8 cellular contexts compared by ENCODE assay signal in the genomic region with DNA sequence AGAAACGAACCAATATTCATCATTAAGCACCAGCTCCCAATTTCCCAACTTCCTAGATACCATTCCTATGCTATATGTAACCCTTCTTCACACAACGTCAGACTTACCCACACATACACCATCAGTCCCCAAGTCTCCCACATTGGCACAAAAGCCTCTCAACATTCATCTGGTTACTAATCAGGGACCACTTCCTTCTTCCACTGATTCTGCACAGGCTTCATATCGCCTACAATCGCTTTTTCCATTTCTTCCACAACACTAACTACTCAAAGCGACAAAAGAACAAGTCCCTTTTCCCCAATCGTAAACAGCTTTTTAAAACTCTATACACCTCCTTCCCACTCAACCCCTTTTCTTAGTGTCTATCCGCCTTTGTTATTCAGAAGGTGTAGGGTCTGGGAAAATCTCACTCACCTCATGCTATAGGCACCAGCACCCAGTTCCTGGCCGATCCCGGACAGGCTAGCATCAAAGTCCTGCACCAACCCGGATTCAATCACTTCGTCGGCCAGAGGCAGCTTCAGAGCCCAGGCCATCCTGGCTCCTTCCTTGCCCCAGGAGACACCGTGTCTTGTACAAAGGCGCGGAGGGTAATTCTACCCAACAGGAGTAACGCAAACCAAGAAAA. TPM values are rescaled to one million over a fixed set of nuclear protein-coding genes. Genes with fewer than 3 reads are reported as not detected.
A peak's percentile ranks its signal among the peaks of the same experiment; 100 is the strongest.
DNase-seq lines count a peak whose midpoint lies in the region; ATAC-seq and TF ChIP-seq lines count a peak whose summit lies in the region.

No MANE protein-coding gene starts in this region.

- peak overlapping the region; percentile 95 for H3K9ac ChIP-seq in Karpas-422 (ENCODE audit: low read length)

- H3K27ac ChIP-seq in Karpas-422 (ENCODE audit: low read length) = peak overlapping the region; percentile 59
- peak overlapping the region; percentile 99 to 100 for H3K27ac ChIP-seq in testis

- DNase-seq in AG04449 (ENCODE audit: low read depth, low spot score) = no peak
- DNase-seq in Karpas-422 = peak; percentile 62
- peak; percentile 50 for DNase-seq in astrocyte of the hippocampus (ENCODE audit: low read depth, low spot score)
- DNase-seq in iris pigment epithelial cell (ENCODE audit: low read depth) = peak; percentile 42
- peak; percentile 48 for DNase-seq in testis
- no peak for DNase-seq in epidermal melanocyte (ENCODE audit: insufficient read length, low spot score)

- TF ChIP-seq POLR2A in testis (IDR thresholded peaks at IDR 0.05) = no peak

- H3K27me3 ChIP-seq in Karpas-422 (ENCODE audit: low read length) (no peaks in the 10 kb centered on the region), testis (no peaks in the 10 kb centered on the region)

- no peaks in the 10 kb centered on the region for H3K9me3 ChIP-seq in Karpas-422 (ENCODE audit: low read length)
- H3K9me3 ChIP-seq in testis = no peaks in the 10 kb centered on the region

- peaks cover 4% of the 10 kb centered on the region; the same call in 1 of the 2 replicates for H4K20me1 ChIP-seq in Karpas-422 (ENCODE audit: insufficient read depth, low read depth, low read length)

- WGBS in testis, 2 donors = 1% methylated on average over 16 of the region's 16 CpGs

- H3K79me2 ChIP-seq in Karpas-422 (ENCODE audit: low read length) = peaks cover 58% of the 10 kb centered on the region

- H2AFZ ChIP-seq in Karpas-422 (ENCODE audit: low read length) = peak overlapping the region; percentile 82; the same call in 1 of the 2 replicates

- H3K4me1 ChIP-seq in Karpas-422 (ENCODE audit: low read length) (peaks cover 14% of the 10 kb centered on the region), testis (peaks cover 15% of the 10 kb centered on the region)

- intact Hi-C loops in testis (cut with DNase I; ENCODE audit: low total_unique reads) = no loop called here

- POLR2A ChIA-PET in AG04449 (lab: Yijun Ruan, JAX) = no interaction called here

- H3K36me3 ChIP-seq in Karpas-422 (ENCODE audit: insufficient read depth, low read length) (no peaks in the 10 kb centered on the region), testis (ENCODE audit: low read depth, missing control alignments) (no peaks in the 10 kb centered on the region)

- no peak for TF ChIP-seq CTCF in AG04449 (IDR thresholded peaks at IDR 0.05; ENCODE audit: insufficient read depth, low read length, missing control alignments)
- no peak for TF ChIP-seq CTCF in testis (IDR thresholded peaks at IDR 0.05)

- peak overlapping the region; percentile 92 for H3K4me2 ChIP-seq in Karpas-422 (ENCODE audit: low read depth, low read length, poor library complexity, severe bottlenecking)

- no peaks in the 10 kb centered on the region for H3K9me2 ChIP-seq in Karpas-422 (replicated peaks; ENCODE audit: insufficient read depth, low read length)

- ATAC-seq in GM18873 (IDR thresholded peaks at IDR 0.05; ENCODE audit: low FRiP score, unreplicated experiment) (peak; percentile 19), HG03457 (IDR thresholded peaks at IDR 0.05; ENCODE audit: unreplicated experiment) (no peak)

- CTCF ChIA-PET in AG04449 (lab: Yijun Ruan, JAX) = interaction anchor here (1.5 kb wide), 1 partner anchor 169 kb away, joined by 6 read pairs; no protein-coding TSS in a partner anchor

- H3K4me3 ChIP-seq in AG04449 (ENCODE audit: low read depth, low read length) (peak overlapping the region; percentile 94), Karpas-422 (ENCODE audit: low read length) (peak overlapping the region; percentile 95), testis (peak overlapping the region; percentile 74 to 93)

RNA-seq across cellular contexts. Expression of gene TFCP2, which starts 0.9 kb away (rescaled TPM):
- 17.9 and 26.5 TPM in 2 replicates for total RNA-seq in Karpas-422 (2014; rRNA removed; shearing (Covaris generic); ENCODE audit: low replicate concordance)
- total RNA-seq in testis = 10 to 100 TPM; 13.8 to 16.2 TPM
- polyA plus RNA-seq in testis (ENCODE audit: insufficient read depth, low read depth, low replicate concordance) = 17.2 TPM

RNA-seq across cellular contexts. Expression of gene POU6F1, which starts 45.9 kb away (rescaled TPM):
- 1.6 and 3.2 TPM in 2 replicates for total RNA-seq in Karpas-422 (2014; rRNA removed; shearing (Covaris generic); ENCODE audit: low replicate concordance)
- 1 to 10 TPM; 7.5 to 7.6 TPM for total RNA-seq in testis
- polyA plus RNA-seq in testis (ENCODE audit: insufficient read depth, low read depth, low replicate concordance) = 4.4 TPM

Comparison
In these comparisons a context has a peak if more than half of its experiments do, and no peak if none do; other contexts are left out.
1. DNase-seq: peak in Karpas-422 (single experiment), astrocyte of the hippocampus (single experiment), iris pigment epithelial cell (single experiment) and testis (single experiment); none in AG04449 (single experiment) and epidermal melanocyte (single experiment).
2. Peak in every context shown above with its lines, with median percentiles within 50 percentile points of each other: H3K4me3 ChIP-seq.